In genomic region chr6:156061958-156062661, GRCh38 we compare ENCODE assay signal across 18 cellular contexts.
DNase-seq lines count a peak whose midpoint lies in the region; ATAC-seq, FAIRE-seq and TF ChIP-seq lines count a peak whose summit lies in the region.
"Had no signal": no experiment of that assay in that cellular context is flagged by ENCODE, and none has a peak within 500 bp of the region (broad histone marks: within the 10 kb centered on the region; RNA-seq: fewer than 3 reads in every experiment).

No MANE protein-coding gene starts in this region.

- ATAC-seq in HepG2 (no peak), right lobe of liver (no peak), left ventricle myocardium superior (peak; percentile 70), psoas muscle (peak in 3 of 4 donors; percentile 40 to 55 (median 40)), aorta (ENCODE audit: low FRiP score) (peak; percentile 40), GM18505 (IDR thresholded peaks at IDR 0.05; ENCODE audit: unreplicated experiment) (no peak)

- no peak for TF ChIP-seq EP300 in HepG2 (IDR thresholded peaks at IDR 0.05; ENCODE audit: low read depth in 2 of 2, low read length in 2 of 2)
- TF ChIP-seq EP300 in HepG2 (CRISPR knock-in tag; IDR thresholded peaks at IDR 0.05; ENCODE audit: borderline replicate concordance) = no peak

- POLR2A ChIA-PET in HepG2 (lab: Yijun Ruan, JAX) = no interaction called here

- TF ChIP-seq POLR2A in HepG2 (IDR thresholded peaks at IDR 0.05; ENCODE audit: insufficient read depth in 1 of 2, low read depth in 2 of 2, low read length in 2 of 2) (no peak), right lobe of liver (IDR thresholded peaks at IDR 0.05) (no peak), GM18505 (IDR thresholded peaks at IDR 0.05; ENCODE audit: borderline replicate concordance, extremely low read depth, insufficient read depth, insufficient read length) (no peak)

- H3K27ac ChIP-seq in HepG2 (ENCODE audit: extremely low read length, insufficient read depth, low read length) = no peak overlapping the region
- H3K27ac ChIP-seq in right lobe of liver = no peak overlapping the region
- no peak overlapping the region for H3K27ac ChIP-seq in psoas muscle
- no peak overlapping the region for H3K27ac ChIP-seq in aorta (ENCODE audit: low read depth in 1 of 2, low read length in 2 of 2)
- no peak overlapping the region for H3K27ac ChIP-seq in kidney (ENCODE audit: low read depth in 2 of 2, low read length in 2 of 2)
- H3K27ac ChIP-seq: BLaER1 treated with 17β-estradiol and CSF1 and Interleukin-3, amounts not matched to agents 10 nM and 100 nM had no signal

- H3K36me3 ChIP-seq in HepG2 (replicated peaks in 1 of 2; ENCODE audit: control insufficient read depth in 1 of 2, insufficient read depth in 2 of 2, low read length in 2 of 2) (no peaks in the 10 kb centered on the region), right lobe of liver (no peaks in the 10 kb centered on the region), psoas muscle (ENCODE audit: insufficient read depth in 1 of 2, low read depth in 1 of 2) (no peaks in the 10 kb centered on the region), aorta (ENCODE audit: control insufficient read depth in 1 of 2, insufficient read depth in 2 of 2, low read length in 1 of 2) (no peaks in the 10 kb centered on the region), kidney (ENCODE audit: control insufficient read depth in 1 of 2, insufficient read depth in 2 of 2, low read length in 2 of 2) (no peaks in the 10 kb centered on the region)
- H3K36me3 ChIP-seq: BLaER1 treated with 17β-estradiol and CSF1 and Interleukin-3, amounts not matched to agents 10 nM and 100 nM; MG63 had no signal

- H3K4me1 ChIP-seq in HepG2 (ENCODE audit: insufficient read depth, low read length) = no peaks in the 10 kb centered on the region
- no peaks in the 10 kb centered on the region for H3K4me1 ChIP-seq in right lobe of liver
- H3K4me1 ChIP-seq in psoas muscle = peaks cover 6% of the 10 kb centered on the region
- H3K4me1 ChIP-seq in aorta (ENCODE audit: control insufficient read depth in 1 of 2, insufficient read depth in 2 of 2, low read length in 2 of 2) = peaks cover 6 to 11% of the 10 kb centered on the region in 2 donors
- H3K4me1 ChIP-seq in kidney (ENCODE audit: control insufficient read depth in 1 of 2, insufficient read depth in 1 of 2, low read depth in 1 of 2, low read length in 2 of 2) = no peaks in the 10 kb centered on the region

- no peak overlapping the region for H2AFZ ChIP-seq in HepG2 (ENCODE audit: low read length)

- H3K9ac ChIP-seq in HepG2 (ENCODE audit: insufficient read depth, low read depth, low read length) (no peak overlapping the region), kidney (ENCODE audit: low read length in 2 of 2) (no peak overlapping the region)
- H3K9ac ChIP-seq: BLaER1 treated with 17β-estradiol and CSF1 and Interleukin-3, amounts not matched to agents 10 nM and 100 nM had no signal

- H3K9me3 ChIP-seq in HepG2 (ENCODE audit: low read length) (no peaks in the 10 kb centered on the region), right lobe of liver (no peaks in the 10 kb centered on the region), psoas muscle (no peaks in the 10 kb centered on the region), aorta (ENCODE audit: control insufficient read depth, low read length) (no peaks in the 10 kb centered on the region), kidney (ENCODE audit: control insufficient read depth in 1 of 2, low read length in 2 of 2) (no peaks in the 10 kb centered on the region)
- H3K9me3 ChIP-seq: MG63 had no signal

- no peaks in the 10 kb centered on the region for H3K79me2 ChIP-seq in HepG2 (ENCODE audit: insufficient read depth, low read length)

- H3K27me3 ChIP-seq in HepG2 (ENCODE audit: control insufficient read depth in 1 of 2, insufficient read depth in 2 of 2, low read length in 2 of 2) (0 out of 5 replicates have a peak, but pooled peaks cover 0 to 3% of the 10 kb centered on the region in 2 experiments), right lobe of liver (no peaks in the 10 kb centered on the region), psoas muscle (ENCODE audit: insufficient read depth in 3 of 3, low read length in 2 of 3) (no peaks in the 10 kb centered on the region), aorta (ENCODE audit: control insufficient read depth in 1 of 2, insufficient read depth in 2 of 2, low read length in 1 of 2) (no peaks in the 10 kb centered on the region)
- H3K27me3 ChIP-seq: BLaER1 treated with 17β-estradiol and CSF1 and Interleukin-3, amounts not matched to agents 10 nM and 100 nM; MG63 had no signal

- TF ChIP-seq CTCF in HepG2 (CRISPR knock-in tag; IDR thresholded peaks at IDR 0.05) (no peak), right lobe of liver (IDR thresholded peaks at IDR 0.05) (no peak), psoas muscle (IDR thresholded peaks at IDR 0.05) (no peak), kidney (IDR thresholded peaks at IDR 0.05; ENCODE audit: borderline replicate concordance, extremely low read depth, insufficient read depth) (no peak)

- FAIRE-seq in HepG2 (lab: Jason Lieb, UNC) = no peak
- FAIRE-seq in kidney (lab: Jason Lieb, UNC) = no peak
- FAIRE-seq: A204.1, H1 had no signal

- 6% methylated on average over 5 of the region's 5 CpGs for WGBS in HepG2 (ENCODE audit: low lambda C conversion rate)
- WGBS in right lobe of liver (ENCODE audit: insufficient coverage, low coverage, low lambda C conversion rate, missing lambda C conversion rate) = 43% methylated on average over 5 of the region's 5 CpGs
- WGBS in psoas muscle, 3 donors = 51 to 54% (median 52%) methylated on average over 5 of the region's 5 CpGs
- 28 to 34% methylated on average over 5 of the region's 5 CpGs for WGBS in aorta, 2 donors

- intact Hi-C loops in HepG2 (cut with micrococcal nuclease; ENCODE audit: unreplicated experiment) = no loop called here
- intact Hi-C loops in right lobe of liver (cut with DNase I) = no loop called here
- intact Hi-C loops in left ventricle myocardium superior (cut with micrococcal nuclease) = no loop called here
- intact Hi-C loops in psoas muscle (cut with DNase I) = no loop called here
- intact Hi-C loops in aorta (cut with DNase I) = no loop called here
- intact Hi-C loops in kidney (cut with DNase I) = no loop called here

- CTCF ChIA-PET in HepG2 (lab: Yijun Ruan, JAX; ENCODE audit: low intra/inter-chr PET ratio, low total read pairs) = no interaction called here

- no peak overlapping the region for H3K4me2 ChIP-seq in HepG2 (ENCODE audit: low read depth, low read length)
- H3K4me2 ChIP-seq: BLaER1 treated with 17β-estradiol and CSF1 and Interleukin-3, amounts not matched to agents 10 nM and 100 nM had no signal

- no TSS peak for BruUV-seq in HepG2 (replicated peaks; lab: Mats Ljungman, UMichigan)

- no peak for TF ChIP-seq RAD21 in HepG2 (CRISPR knock-in tag; IDR thresholded peaks at IDR 0.05)

- DNase-seq in HepG2 (ENCODE audit: low spot score) = no peak
- DNase-seq in right lobe of liver = no peak
- no peak for DNase-seq in left ventricle myocardium superior
- no peak for DNase-seq in psoas muscle
- DNase-seq in aorta = no peak
- DNase-seq in kidney = no peak
- DNase-seq in activated CD8-positive, alpha-beta memory T cell treated with anti-CD3 and anti-CD28 coated beads for 24 hours = no peak
- DNase-seq: IMR-90, Karpas-422, MG63, NCI-H1092, NCI-H2081 treated with DMSO at 0.1 percent for 48 hours, NCI-H524 treated with DMSO at 0.1 percent for 48 hours, SIG-M5 had no signal

- H4K20me1 ChIP-seq in HepG2 (ENCODE audit: insufficient read depth, low read length) = no peaks in the 10 kb centered on the region
- H4K20me1 ChIP-seq: BLaER1 treated with 17β-estradiol and CSF1 and Interleukin-3, amounts not matched to agents 10 nM and 100 nM had no signal

- in situ Hi-C loops in HepG2 (cut with HindIII; ENCODE audit: extremely low pct_ligation_motif_present, low pct_unique_long_range_greater_than_20kb) = no loop called here

- H3K4me3 ChIP-seq in HepG2 (replicated peaks in 1 of 3; ENCODE audit: insufficient read depth in 1 of 3, low read depth in 2 of 3, low read length in 3 of 3) = no peak overlapping the region
- H3K4me3 ChIP-seq in right lobe of liver = no peak overlapping the region
- no peak overlapping the region for H3K4me3 ChIP-seq in psoas muscle
- H3K4me3 ChIP-seq in aorta (ENCODE audit: low read length in 2 of 2) = no peak overlapping the region
- no peak overlapping the region for H3K4me3 ChIP-seq in kidney (ENCODE audit: low read length in 2 of 2)
- H3K4me3 ChIP-seq: BLaER1 treated with 17β-estradiol and CSF1 and Interleukin-3, amounts not matched to agents 10 nM and 100 nM; MG63 had no signal

TF ChIP-seq in HepG2, 621 proteins besides CTCF, POLR2A, EP300 and RAD21:
- TF ChIP-seq CEBPB (IDR thresholded peaks at IDR 0.05; ENCODE audit: borderline replicate concordance, low read depth, low read length) (peak; percentile 45; the same call in 1 of the 2 replicates), REXO4 (CRISPR knock-in tag; IDR thresholded peaks at IDR 0.05; ENCODE audit: borderline replicate concordance) (no peak)

Comparison
In these comparisons a context has a peak if more than half of its experiments do, and no peak if none do; other contexts are left out.
1. ATAC-seq: peak in left ventricle myocardium superior (single experiment), psoas muscle (3 of 4) and aorta (single experiment); none in HepG2 (single experiment), right lobe of liver (0 of 4) and GM18505 (single experiment).